In genomic region chr12:48202766-48203165, GRCh38 we compare ENCODE assay signal across 1 cellular context.
A peak's percentile ranks its signal among the peaks of the same experiment; 100 is the strongest.
TF ChIP-seq lines count a peak whose summit lies in the region.

No MANE protein-coding gene starts in this region.

TF ChIP-seq in K562, 482 proteins besides CTCF, POLR2A, EP300 and RAD21:
- TF ChIP-seq, protein P1, sequence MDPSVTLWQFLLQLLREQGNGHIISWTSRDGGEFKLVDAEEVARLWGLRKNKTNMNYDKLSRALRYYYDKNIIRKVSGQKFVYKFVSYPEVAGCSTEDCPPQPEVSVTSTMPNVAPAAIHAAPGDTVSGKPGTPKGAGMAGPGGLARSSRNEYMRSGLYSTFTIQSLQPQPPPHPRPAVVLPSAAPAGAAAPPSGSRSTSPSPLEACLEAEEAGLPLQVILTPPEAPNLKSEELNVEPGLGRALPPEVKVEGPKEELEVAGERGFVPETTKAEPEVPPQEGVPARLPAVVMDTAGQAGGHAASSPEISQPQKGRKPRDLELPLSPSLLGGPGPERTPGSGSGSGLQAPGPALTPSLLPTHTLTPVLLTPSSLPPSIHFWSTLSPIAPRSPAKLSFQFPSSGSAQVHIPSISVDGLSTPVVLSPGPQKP (CRISPR knock-in tag; IDR thresholded peaks at IDR 0.05): no peak
- TF ChIP-seq, protein P2, sequence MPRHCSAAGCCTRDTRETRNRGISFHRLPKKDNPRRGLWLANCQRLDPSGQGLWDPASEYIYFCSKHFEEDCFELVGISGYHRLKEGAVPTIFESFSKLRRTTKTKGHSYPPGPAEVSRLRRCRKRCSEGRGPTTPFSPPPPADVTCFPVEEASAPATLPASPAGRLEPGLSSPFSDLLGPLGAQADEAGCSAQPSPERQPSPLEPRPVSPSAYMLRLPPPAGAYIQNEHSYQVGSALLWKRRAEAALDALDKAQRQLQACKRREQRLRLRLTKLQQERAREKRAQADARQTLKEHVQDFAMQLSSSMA (CRISPR knock-in tag; IDR thresholded peaks at IDR 0.05): no peak
- TF ChIP-seq MGA (IDR thresholded peaks at IDR 0.05): peak; percentile 44; the same call in 1 of the 2 replicates
TF ChIP-seq in K562: peak in this region for 1.
